27 cellular contexts compared by ENCODE assay signal in genomic region chr17:57071991-57072944, GRCh38. TPM values are rescaled to one million over a fixed set of nuclear protein-coding genes. Genes with fewer than 3 reads are reported as not detected.
DNase-seq lines count a peak whose midpoint lies in the region; ATAC-seq and TF ChIP-seq lines count a peak whose summit lies in the region.
"Had no signal": no experiment of that assay in that cellular context is flagged by ENCODE, and none has a peak within 500 bp of the region (broad histone marks: within the 10 kb centered on the region; RNA-seq: fewer than 3 reads in every experiment).

No MANE protein-coding gene starts in this region.

- H3K4me3 Mint-ChIP-seq in GM23338 (no peak overlapping the region), osteocyte (ENCODE audit: unreplicated experiment) (no peak overlapping the region)
- H3K4me3 Mint-ChIP-seq in activated CD4-positive, alpha-beta T cell treated with anti-CD3 and anti-CD28 coated beads, Interleukin-2, amount 10 ng/mL, durations not matched to agents 24 days and 14 days: no peak overlapping the region
- H3K4me3 Mint-ChIP-seq: activated B cell treated with CpG ODN at 0.5 μM for 24 hours; activated CD4-positive, alpha-beta memory T cell treated with anti-CD3 and anti-CD28 coated beads for 36 hours; activated naive CD8-positive, alpha-beta T cell treated with anti-CD3 and anti-CD28 coated beads for 36 hours; nephron had no signal

- H3K4me3 ChIP-seq in GM23338: no peak overlapping the region
- no peak overlapping the region for H3K4me3 ChIP-seq in SJSA1
- H3K4me3 ChIP-seq in hepatocyte: no peak overlapping the region
- H3K4me3 ChIP-seq: BLaER1 treated with 17β-estradiol and CSF1 and Interleukin-3, amounts not matched to agents 10 nM and 100 nM; suprapubic skin had no signal

- H3F3A ChIP-seq in GM23338 (replicated peaks; ENCODE audit: low read depth): no peaks in the 10 kb centered on the region

- no peaks in the 10 kb centered on the region for H3K79me2 ChIP-seq in GM23338 (replicated peaks; ENCODE audit: insufficient read depth)
- no peaks in the 10 kb centered on the region for H3K79me2 ChIP-seq in hepatocyte

- H3K4me1 ChIP-seq in GM23338 (ENCODE audit: insufficient read depth) (peaks cover 17% of the 10 kb centered on the region), SJSA1 (replicated peaks) (peaks cover 15% of the 10 kb centered on the region), hepatocyte (ENCODE audit: insufficient read depth) (no peaks in the 10 kb centered on the region)
- H3K4me1 ChIP-seq: Caco-2, foreskin keratinocyte had no signal

- TF ChIP-seq CTCF in GM23338 (conservative IDR thresholded peaks at IDR 0.05; ENCODE audit: low read depth in 2 of 2): no peak
- TF ChIP-seq CTCF in hepatocyte (IDR thresholded peaks at IDR 0.05; ENCODE audit: poor library complexity): no peak
- no peak for TF ChIP-seq CTCF in osteocyte (IDR thresholded peaks at IDR 0.05)

- H3K27me3 Mint-ChIP-seq in GM23338 (ENCODE audit: insufficient read depth, low read depth, poor library complexity): peaks cover under 1% of the 10 kb centered on the region
- H3K27me3 Mint-ChIP-seq in osteocyte (ENCODE audit: unreplicated experiment): peaks cover 37% of the 10 kb centered on the region
- peaks cover 32% of the 10 kb centered on the region for H3K27me3 Mint-ChIP-seq in activated CD4-positive, alpha-beta T cell treated with anti-CD3 and anti-CD28 coated beads, Interleukin-2, amount 10 ng/mL, durations not matched to agents 24 days and 14 days

- H3K9me3 Mint-ChIP-seq in GM23338 (no peaks in the 10 kb centered on the region), osteocyte (ENCODE audit: unreplicated experiment) (no peaks in the 10 kb centered on the region)
- H3K9me3 Mint-ChIP-seq in activated CD4-positive, alpha-beta T cell treated with anti-CD3 and anti-CD28 coated beads, Interleukin-2, amount 10 ng/mL, durations not matched to agents 24 days and 14 days: no peaks in the 10 kb centered on the region
- H3K9me3 Mint-ChIP-seq: activated B cell treated with CpG ODN at 0.5 μM for 24 hours; activated CD4-positive, alpha-beta memory T cell treated with anti-CD3 and anti-CD28 coated beads for 36 hours; activated naive CD8-positive, alpha-beta T cell treated with anti-CD3 and anti-CD28 coated beads for 36 hours; nephron had no signal

- DNase-seq in GM23338 (ENCODE audit: low spot score) (peak; percentile 62), SJSA1 (ENCODE audit: low read depth in 1 of 2, low spot score in 2 of 2) (peak in 1 of 2 experiments; percentile 31), hepatocyte (ENCODE audit: low spot score) (no peak), osteocyte (ENCODE audit: extremely low spot score, unreplicated experiment) (no peak), NCI-H2107 treated with DMSO at 0.1 percent for 48 hours (lab: John Stamatoyannopoulos, UW; ENCODE audit: unreplicated experiment) (no peak), posterior vena cava (ENCODE audit: low spot score) (no peak)
- no peak for DNase-seq in activated CD4-positive, alpha-beta T cell treated with anti-CD3 and anti-CD28 coated beads, Interleukin-2, amount 10 ng/mL, durations not matched to agents 24 days and 14 days
- DNase-seq: activated B cell treated with CpG ODN at 0.5 μM for 24 hours; activated CD4-positive, alpha-beta memory T cell treated with anti-CD3 and anti-CD28 coated beads for 36 hours; activated naive CD8-positive, alpha-beta T cell treated with anti-CD3 and anti-CD28 coated beads for 36 hours; Caco-2; cerebellar nuclear complex; DMS79 treated with DMSO at 0.1 percent for 48 hours; erythroblast; foreskin keratinocyte; GOT3; IMR-90; islet precursor cell; left ventricle myocardium superior; NCI-H1417; NCI-H2081 treated with DMSO at 0.1 percent for 48 hours; NCI-H446 treated with DMSO at 0.1 percent for 48 hours; stimulated activated CD4-positive, alpha-beta T cell treated with anti-CD3 and anti-CD28 coated beads, Interleukin-1b, Interleukin-23, amount 100 ng/mL, for 48 hours had no signal

- H3K27ac Mint-ChIP-seq in GM23338 (peak overlapping the region; percentile 82), osteocyte (ENCODE audit: unreplicated experiment) (peak overlapping the region; percentile 50)
- H3K27ac Mint-ChIP-seq in activated CD4-positive, alpha-beta T cell treated with anti-CD3 and anti-CD28 coated beads, Interleukin-2, amount 10 ng/mL, durations not matched to agents 24 days and 14 days: no peak overlapping the region
- H3K27ac Mint-ChIP-seq: activated B cell treated with CpG ODN at 0.5 μM for 24 hours; activated CD4-positive, alpha-beta memory T cell treated with anti-CD3 and anti-CD28 coated beads for 36 hours; activated naive CD8-positive, alpha-beta T cell treated with anti-CD3 and anti-CD28 coated beads for 36 hours; nephron had no signal

- H3K9me2 ChIP-seq in GM23338 (ENCODE audit: insufficient read depth) (no peaks in the 10 kb centered on the region), hepatocyte (replicated peaks; ENCODE audit: insufficient read depth) (no peaks in the 10 kb centered on the region)

- H4K20me1 ChIP-seq in GM23338 (replicated peaks; ENCODE audit: insufficient read depth) (no peaks in the 10 kb centered on the region), hepatocyte (ENCODE audit: insufficient read depth, poor library complexity, severe bottlenecking) (no peaks in the 10 kb centered on the region)
- H4K20me1 ChIP-seq: BLaER1 treated with 17β-estradiol and CSF1 and Interleukin-3, amounts not matched to agents 10 nM and 100 nM had no signal

- no peak overlapping the region for H2AFZ ChIP-seq in GM23338
- no peak overlapping the region for H2AFZ ChIP-seq in hepatocyte

- H3K36me3 ChIP-seq in GM23338 (ENCODE audit: insufficient read depth): no peaks in the 10 kb centered on the region
- H3K36me3 ChIP-seq in SJSA1: no peaks in the 10 kb centered on the region
- no peaks in the 10 kb centered on the region for H3K36me3 ChIP-seq in hepatocyte (replicated peaks; ENCODE audit: insufficient read depth, low read depth)
- H3K36me3 ChIP-seq: BLaER1 treated with 17β-estradiol and CSF1 and Interleukin-3, amounts not matched to agents 10 nM and 100 nM; suprapubic skin had no signal

- ATAC-seq in GM23338 (peak; percentile 52), HG03108 (IDR thresholded peaks at IDR 0.05; ENCODE audit: unreplicated experiment) (no peak)
- ATAC-seq: foreskin keratinocyte, left ventricle myocardium superior had no signal

- no peaks in the 10 kb centered on the region for H3K9me3 ChIP-seq in SJSA1 (replicated peaks)
- H3K9me3 ChIP-seq in hepatocyte (ENCODE audit: low read depth): no peaks in the 10 kb centered on the region
- H3K9me3 ChIP-seq: BLaER1 treated with 17β-estradiol and CSF1 and Interleukin-3, amounts not matched to agents 10 nM and 100 nM; Caco-2; suprapubic skin had no signal

- H3K36me3 Mint-ChIP-seq in GM23338 (ENCODE audit: low read depth) (no peaks in the 10 kb centered on the region), osteocyte (ENCODE audit: unreplicated experiment) (no peaks in the 10 kb centered on the region)
- H3K36me3 Mint-ChIP-seq in activated CD4-positive, alpha-beta T cell treated with anti-CD3 and anti-CD28 coated beads, Interleukin-2, amount 10 ng/mL, durations not matched to agents 24 days and 14 days (ENCODE audit: low read depth): no peaks in the 10 kb centered on the region
- H3K36me3 Mint-ChIP-seq: activated CD4-positive, alpha-beta memory T cell treated with anti-CD3 and anti-CD28 coated beads for 36 hours; activated naive CD8-positive, alpha-beta T cell treated with anti-CD3 and anti-CD28 coated beads for 36 hours had no signal

- H3K4me2 ChIP-seq in GM23338: no peak overlapping the region
- peak overlapping the region; percentile 36 for H3K4me2 ChIP-seq in hepatocyte
- H3K4me2 ChIP-seq: BLaER1 treated with 17β-estradiol and CSF1 and Interleukin-3, amounts not matched to agents 10 nM and 100 nM had no signal

- H3K27me3 ChIP-seq in GM23338 (ENCODE audit: insufficient read depth) (no peaks in the 10 kb centered on the region), SJSA1 (replicated peaks) (peaks cover 5% of the 10 kb centered on the region; the same call in 1 of the 2 replicates), hepatocyte (no peaks in the 10 kb centered on the region)
- H3K27me3 ChIP-seq: BLaER1 treated with 17β-estradiol and CSF1 and Interleukin-3, amounts not matched to agents 10 nM and 100 nM; foreskin keratinocyte; suprapubic skin had no signal

- intact Hi-C loops in activated CD4-positive, alpha-beta T cell treated with anti-CD3 and anti-CD28 coated beads, Interleukin-2, amount 10 ng/mL, durations not matched to agents 24 days and 14 days (cut with micrococcal nuclease): no loop called here
- intact Hi-C loops in posterior vena cava (cut with DNase I): no loop called here

- WGBS in hepatocyte (ENCODE audit: low lambda C conversion rate, missing lambda C conversion rate): 58% methylated on average over 5 of the region's 5 CpGs

- H3K27ac ChIP-seq in GM23338 (ENCODE audit: low read depth): peak overlapping the region; percentile 66
- peak overlapping the region; percentile 43 for H3K27ac ChIP-seq in SJSA1
- no peak overlapping the region for H3K27ac ChIP-seq in hepatocyte
- H3K27ac ChIP-seq: BLaER1 treated with 17β-estradiol and CSF1 and Interleukin-3, amounts not matched to agents 10 nM and 100 nM; foreskin keratinocyte; suprapubic skin had no signal

- H3K4me1 Mint-ChIP-seq in GM23338 (peaks cover 49% of the 10 kb centered on the region), osteocyte (ENCODE audit: unreplicated experiment) (peaks cover 21% of the 10 kb centered on the region)
- no peaks in the 10 kb centered on the region for H3K4me1 Mint-ChIP-seq in activated CD4-positive, alpha-beta T cell treated with anti-CD3 and anti-CD28 coated beads, Interleukin-2, amount 10 ng/mL, durations not matched to agents 24 days and 14 days
- H3K4me1 Mint-ChIP-seq: activated naive CD8-positive, alpha-beta T cell treated with anti-CD3 and anti-CD28 coated beads for 36 hours had no signal

TF ChIP-seq in GM23338, 12 proteins besides CTCF, POLR2A, EP300 and RAD21:
- TF ChIP-seq NANOG (IDR thresholded peaks at IDR 0.05; ENCODE audit: borderline replicate concordance) (peak; percentile 25; the same call in 1 of the 2 replicates), POLR2AphosphoS5 (IDR thresholded peaks at IDR 0.05; ENCODE audit: low read depth) (no peak)

RNA-seq across cellular contexts. Expression of gene AKAP1, which starts 12.8 kb away (rescaled TPM):
- total RNA-seq in GM23338 (2014; rRNA removed; shearing (Covaris generic)): 34.9 and 45.9 TPM in 2 replicates
- 19.6 and 23.4 TPM in 2 replicates for polyA plus RNA-seq in GM23338 (2016; fragmentation: Nextera tagmentation; extraction: Ambion mirVana)
- total RNA-seq in SJSA1 (2014; rRNA removed; shearing (Covaris generic)): 13.6 and 16.3 TPM in 2 replicates
- total RNA-seq in hepatocyte: 46.7 and 59.1 TPM in 2 replicates
- polyA plus RNA-seq in hepatocyte: 28.0 and 33.0 TPM in 2 replicates
- total RNA-seq in osteocyte: 16.8 and 18.5 TPM in 2 replicates
- 54.6 and 56.8 TPM in 2 replicates for total RNA-seq in activated CD4-positive, alpha-beta T cell treated with anti-CD3 and anti-CD28 coated beads, Interleukin-2, amount 10 ng/mL, durations not matched to agents 24 days and 14 days
- 10 to 100 TPM; 57.1 to 57.8 TPM for total RNA-seq in posterior vena cava
